ENCODE assay signal across 9 cellular contexts in the genomic region with DNA sequence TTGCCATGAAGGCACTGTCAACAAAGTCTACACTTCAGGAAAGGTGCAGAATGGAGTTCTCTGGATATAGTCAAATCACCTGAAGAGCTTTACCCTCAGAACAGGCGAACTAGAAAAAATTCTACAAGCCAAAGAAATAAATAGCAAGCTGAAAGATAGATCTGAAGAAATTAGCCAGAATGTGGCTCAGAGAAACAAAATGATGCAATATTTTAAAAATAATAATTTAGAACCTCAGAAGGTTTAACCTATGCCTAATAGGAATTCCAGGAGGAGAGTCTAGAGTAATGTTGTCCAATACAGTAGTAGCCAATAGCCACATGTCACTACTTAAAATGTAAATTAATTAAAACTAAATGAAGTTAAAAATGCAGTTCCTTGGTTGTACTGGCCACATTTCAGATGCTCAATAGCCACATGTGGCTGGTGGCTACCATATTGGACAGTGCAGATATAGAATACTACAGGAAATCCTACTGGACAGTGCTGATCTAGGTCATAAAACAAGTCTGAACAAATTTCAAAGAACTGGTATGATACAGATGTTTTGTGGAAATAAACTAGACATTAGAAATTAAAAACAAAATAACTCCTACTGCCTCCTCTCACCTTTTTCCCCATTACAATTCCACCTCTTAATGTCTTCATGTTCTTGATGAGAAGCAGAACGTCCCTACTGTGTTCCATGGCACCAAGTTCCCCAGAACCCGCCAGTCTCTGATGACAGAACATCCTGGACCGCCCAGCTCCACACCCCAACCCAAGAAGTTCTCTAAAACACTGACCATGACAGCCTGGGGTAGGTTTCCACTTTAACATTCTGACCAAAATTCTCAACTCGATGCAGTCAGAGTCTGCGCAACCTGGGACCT. TPM values are rescaled to one million over a fixed set of nuclear protein-coding genes. Genes with fewer than 3 reads are reported as not detected.
DNase-seq lines count a peak whose midpoint lies in the region; ATAC-seq and TF ChIP-seq lines count a peak whose summit lies in the region.
"Had no signal": no experiment of that assay in that cellular context is flagged by ENCODE, and none has a peak within 500 bp of the region (broad histone marks: within the 10 kb centered on the region; RNA-seq: fewer than 3 reads in every experiment).

No MANE protein-coding gene starts in this region.

- H3K36me3 ChIP-seq in DND-41 (ENCODE audit: insufficient read depth, low read length) (peaks cover 10% of the 10 kb centered on the region), MG63 (no peaks in the 10 kb centered on the region; the same call in 1 of the 2 replicates)
- no peaks in the 10 kb centered on the region for H3K36me3 ChIP-seq in effector memory CD4-positive, alpha-beta T cell (ENCODE audit: control insufficient read depth, insufficient read depth, low read length)

- H4K20me1 ChIP-seq in DND-41 (ENCODE audit: insufficient read depth, low read length) = no peaks in the 10 kb centered on the region

- ATAC-seq in DND-41 (ENCODE audit: insufficient read depth, low read depth) (no peak; the same call in 1 of the 3 replicates), GM21737 (IDR thresholded peaks at IDR 0.05; ENCODE audit: unreplicated experiment) (peak; percentile 28), naive B cell (ENCODE audit: low read depth in 2 of 2) (peak; percentile 25 to 26), GM18520 (IDR thresholded peaks at IDR 0.05; ENCODE audit: unreplicated experiment) (no peak)

- peak overlapping the region; percentile 94 to 99 (median 98) for H3K27ac Mint-ChIP-seq in naive B cell

- H3K4me3 ChIP-seq in DND-41 (ENCODE audit: low read depth in 1 of 2, low read length in 2 of 2) = peak overlapping the region; percentile 63 to 80
- H3K4me3 ChIP-seq in MG63 = peak overlapping the region; percentile 74
- H3K4me3 ChIP-seq in effector memory CD4-positive, alpha-beta T cell (ENCODE audit: insufficient read depth, low read depth, low read length, poor library complexity, severe bottlenecking) = peak overlapping the region; percentile 68

- peaks cover 49% of the 10 kb centered on the region for H3K4me1 ChIP-seq in DND-41 (ENCODE audit: insufficient read depth, low read length)
- peaks cover 4% of the 10 kb centered on the region for H3K4me1 ChIP-seq in effector memory CD4-positive, alpha-beta T cell (ENCODE audit: control insufficient read depth, insufficient read depth, low read length, poor library complexity, severe bottlenecking)

- H3K27me3 Mint-ChIP-seq in naive B cell = peaks cover 0 to 7% (median 7%) of the 10 kb centered on the region in 3 donors

- H3K4me3 Mint-ChIP-seq in naive B cell = peak overlapping the region; percentile 97 to 100 (median 98)

- H3K27ac ChIP-seq in DND-41 (ENCODE audit: low read length) = peak overlapping the region; percentile 84
- peak overlapping the region; percentile 62 for H3K27ac ChIP-seq in effector memory CD4-positive, alpha-beta T cell (ENCODE audit: insufficient read depth, low read length, poor library complexity, severe bottlenecking)

- H2AFZ ChIP-seq in DND-41 (ENCODE audit: low read depth, low read length) = peak overlapping the region; percentile 93

- H3K4me2 ChIP-seq in DND-41 (ENCODE audit: insufficient read depth, low read length) = peak overlapping the region; percentile 85

- peaks cover 52% of the 10 kb centered on the region for H3K79me2 ChIP-seq in DND-41 (ENCODE audit: insufficient read depth, low read length)

- no peak for TF ChIP-seq CTCF in DND-41 (IDR thresholded peaks at IDR 0.05; ENCODE audit: borderline replicate concordance, extremely low read depth, low read length, poor library complexity, severe bottlenecking)

- peaks cover 0 to 3% (median 0%) of the 10 kb centered on the region in 7 donors for H3K9me3 Mint-ChIP-seq in naive B cell

- H3K9me3 ChIP-seq in DND-41 (ENCODE audit: insufficient read depth, low read length, severe bottlenecking) (peaks cover 6% of the 10 kb centered on the region), MG63 (peaks cover 3% of the 10 kb centered on the region; the same call in 1 of the 2 replicates)
- no peaks in the 10 kb centered on the region for H3K9me3 ChIP-seq in effector memory CD4-positive, alpha-beta T cell (ENCODE audit: control insufficient read depth, low read length)

- H3K27me3 ChIP-seq in DND-41 (ENCODE audit: insufficient read depth, low read length, poor library complexity) = no peaks in the 10 kb centered on the region
- H3K27me3 ChIP-seq in MG63 = peaks cover 6% of the 10 kb centered on the region; the same call in 1 of the 2 replicates
- H3K27me3 ChIP-seq in effector memory CD4-positive, alpha-beta T cell (replicated peaks; ENCODE audit: control insufficient read depth, insufficient read depth, low read length, poor library complexity, severe bottlenecking) = no peaks in the 10 kb centered on the region

- H3K9ac ChIP-seq in DND-41 (ENCODE audit: low read depth, low read length) = peak overlapping the region; percentile 64

- peaks cover 17 to 27% (median 21%) of the 10 kb centered on the region in 3 donors for H3K4me1 Mint-ChIP-seq in naive B cell

- DNase-seq in DND-41 (no peak), MG63 (no peak), naive B cell (no peak), HuH-7.5 (ENCODE audit: low spot score) (no peak), NCI-H524 (lab: John Stamatoyannopoulos, UW) (no peak)
- no peak for DNase-seq in effector memory CD4-positive, alpha-beta T cell

- no peaks in the 10 kb centered on the region for H3K36me3 Mint-ChIP-seq in naive B cell

RNA-seq across cellular contexts. Expression of gene CDADC1, which starts 0.6 kb away (rescaled TPM):
- 0.39 and 6.1 TPM in 2 replicates for total RNA-seq in MG63 (2014; rRNA removed; shearing (Covaris generic); ENCODE audit: low replicate concordance)
- polyA plus RNA-seq in naive B cell (ENCODE audit: low read depth in 6 of 6) = 1 to 10 TPM; 1.8 to 8.0 (median 6.0) TPM

RNA-seq across cellular contexts. Expression of gene MLNR, which starts 26.9 kb away (rescaled TPM):
- not detected in 2 replicates for total RNA-seq in MG63 (2014; rRNA removed; shearing (Covaris generic); ENCODE audit: low replicate concordance)
- polyA plus RNA-seq in naive B cell (ENCODE audit: low read depth in 6 of 6) = not detected
- total RNA-seq: SK-MEL-5 had no signal

Comparison
In these comparisons a context has a peak if more than half of its experiments do, and no peak if none do; other contexts are left out.
1. ATAC-seq: peak in GM21737 (single experiment) and naive B cell (2 of 2); none in DND-41 (single experiment) and GM18520 (single experiment).
2. Peak in every context shown above with its lines, with median percentiles within 50 percentile points of each other: H3K4me3 ChIP-seq.